Comparison of ENCODE assay signal across 24 cellular contexts in genomic region chr16:69486272-69486671, GRCh38.
"Had no signal": no experiment of that assay in that cellular context is flagged by ENCODE, and none has a peak within 500 bp of the region (broad histone marks: within the 10 kb centered on the region; RNA-seq: fewer than 3 reads in every experiment).

No MANE protein-coding gene starts in this region.

- H3K9ac ChIP-seq: neural progenitor cell had no signal

- DNase-seq: dermis blood vessel endothelial cell; effector memory CD4-positive, alpha-beta T cell; foreskin keratinocyte; heart left ventricle; kidney; natural killer cell; nucleus accumbens; spleen; stimulated activated CD4-positive, alpha-beta T cell treated with anti-CD3 and anti-CD28 coated beads, Interleukin-4, amount 100 ng/mL, for 4 hours; stimulated activated naive CD8-positive, alpha-beta T cell treated with anti-CD3 and anti-CD28 coated beads, Interleukin-15, Interleukin-2, amounts not matched to agents 100 U/mL and 50 U/mL, for 24 hours; substantia nigra; testis had no signal

- ATAC-seq: foreskin keratinocyte; gastroesophageal sphincter; heart left ventricle; left lung; natural killer cell; stimulated activated memory B cell treated with anti-CD40 and anti-IgM and Interleukin-4, amounts not matched to agents 10 μg/mL and 1 μg/mL and 100 μg/mL, for 72 hours; stimulated activated naive CD8-positive, alpha-beta T cell treated with anti-CD3 and anti-CD28 coated beads, Interleukin-15, Interleukin-2, amounts not matched to agents 100 U/mL and 50 U/mL, for 24 hours had no signal

- H3K4me3 ChIP-seq: coronary artery, esophagus muscularis mucosa, gastroesophageal sphincter, heart left ventricle, hepatocyte, left lung, neural progenitor cell, prostate gland, right atrium auricular region, skin epidermis, spleen, testis, tibial artery had no signal

- H3K4me2 ChIP-seq: hepatocyte, neural progenitor cell had no signal

- H3K79me2 ChIP-seq: hepatocyte had no signal

- H2AFZ ChIP-seq: hepatocyte, neural progenitor cell had no signal

- H3K9me3 ChIP-seq: esophagus muscularis mucosa, gastroesophageal sphincter, heart left ventricle, left lung, prostate gland, right atrium auricular region, spleen, testis, tibial artery had no signal

- H3K27me3 ChIP-seq: esophagus muscularis mucosa, foreskin keratinocyte, gastroesophageal sphincter, hepatocyte, neural progenitor cell, right atrium auricular region, spleen, testis, tibial artery had no signal

- H3K27ac ChIP-seq: coronary artery, esophagus muscularis mucosa, foreskin keratinocyte, gastroesophageal sphincter, heart left ventricle, hepatocyte, left lung, neural progenitor cell, prostate gland, right atrium auricular region, spleen, testis, tibial artery had no signal

- H3K36me3 ChIP-seq: esophagus muscularis mucosa, gastroesophageal sphincter, heart left ventricle, left lung, neural progenitor cell, prostate gland, right atrium auricular region, spleen, tibial artery had no signal

- FAIRE-seq: endothelial cell of umbilical vein, kidney had no signal
